8 cellular contexts compared by ENCODE assay signal in the genomic region with DNA sequence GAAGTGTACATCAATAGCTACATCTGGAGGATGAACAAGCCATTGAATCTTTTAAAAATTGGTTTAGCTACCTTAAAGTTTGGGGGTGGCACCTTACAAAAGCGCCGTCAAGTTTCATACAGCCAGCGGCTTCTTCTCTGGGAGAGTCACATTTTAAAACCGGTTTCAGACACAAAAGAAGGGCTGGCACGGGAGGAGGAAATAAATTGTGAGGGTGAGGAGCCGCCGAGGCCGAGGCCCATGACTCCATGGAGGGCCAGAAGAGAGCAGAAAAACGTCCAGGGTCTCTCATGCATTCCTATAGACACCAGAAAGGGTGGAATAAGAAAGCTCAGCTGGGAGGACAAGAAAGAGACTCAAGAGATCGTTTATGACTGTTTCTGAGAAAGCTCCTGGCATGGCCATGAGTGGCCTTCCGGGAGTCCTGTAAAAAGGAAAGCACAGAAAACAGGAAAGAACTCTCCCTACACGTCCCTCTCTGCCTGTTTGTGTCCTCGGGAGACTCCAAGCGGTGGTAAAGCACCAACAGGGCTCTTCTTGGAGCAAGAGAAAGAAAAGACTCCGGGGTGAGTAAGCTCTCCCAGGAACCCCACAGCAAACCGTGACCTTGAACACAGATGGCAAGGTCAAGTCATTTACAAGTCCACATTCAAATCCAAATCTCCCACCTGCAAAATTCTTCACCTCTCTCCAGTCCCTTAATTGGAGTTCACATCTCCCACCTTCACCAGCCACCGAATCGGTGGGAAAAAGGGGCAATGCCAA. TPM values are rescaled to one million over a fixed set of nuclear protein-coding genes. Genes with fewer than 3 reads are reported as not detected.
DNase-seq lines count a peak whose midpoint lies in the region; ATAC-seq and TF ChIP-seq lines count a peak whose summit lies in the region.

No MANE protein-coding gene starts in this region.

- peak overlapping the region; percentile 56 for H3K4me3 ChIP-seq in fibroblast of mammary gland (ENCODE audit: control insufficient read depth, low read depth, low read length)

- POLR2A ChIA-PET in CD4-positive, alpha-beta T cell (lab: Charles Lee) = interaction anchor here (1.0 to 5.5 kb wide), 9 partner anchors 8 to 68 kb away, joined by 3 to 178 read pairs (median 5); a partner anchor contains a TSS
- POLR2A ChIA-PET in activated B cell treated with CpG ODN at 0.5 μM for 24 hours (lab: Charles Lee) = interaction anchor here (0.7 to 5.3 kb wide), 4 partner anchors 11 to 404 kb away, joined by 3 to 41 read pairs (median 10); a partner anchor contains a TSS

- H3K4me1 Mint-ChIP-seq in CD4-positive, alpha-beta T cell (ENCODE audit: low read depth) = peaks cover 64% of the 10 kb centered on the region
- peaks cover 46% of the 10 kb centered on the region for H3K4me1 Mint-ChIP-seq in activated B cell treated with CpG ODN at 0.5 μM for 24 hours
- H3K4me1 Mint-ChIP-seq in naive B cell = peaks cover 38 to 60% (median 49%) of the 10 kb centered on the region in 3 donors

- intact Hi-C loops in CD4-positive, alpha-beta T cell (cut with DNase I, micrococcal nuclease) = loop anchor here (1.0 to 2.0 kb wide), 3 partner anchors 12 to 54 kb away; a partner anchor contains a TSS
- intact Hi-C loops in activated B cell treated with CpG ODN at 0.5 μM for 24 hours (cut with micrococcal nuclease) = loop anchor here (5.0 kb wide), 2 partner anchors 35 to 135 kb away; no protein-coding TSS in a partner anchor

- DNase-seq in CD4-positive, alpha-beta T cell = no peak
- DNase-seq in HS-27A (ENCODE audit: low read depth) (peak; percentile 26), activated B cell treated with CpG ODN at 0.5 μM for 24 hours (no peak), fibroblast of mammary gland (ENCODE audit: low read depth) (peak; percentile 90), naive B cell (no peak)
- no peak for DNase-seq in activated effector memory CD4-positive, alpha-beta T cell treated with anti-CD3 and anti-CD28 coated beads, Interleukin-2, amount 50 U/mL, for 16 hours

- no peak for TF ChIP-seq CTCF in CD4-positive, alpha-beta T cell (IDR thresholded peaks at IDR 0.05)
- no peak for TF ChIP-seq CTCF in activated B cell treated with CpG ODN at 0.5 μM for 24 hours (IDR thresholded peaks at IDR 0.05)
- TF ChIP-seq CTCF in fibroblast of mammary gland (conservative IDR thresholded peaks at IDR 0.05; ENCODE audit: control insufficient read depth, insufficient read depth, low read depth, low read length) = peak; percentile 45

- peak overlapping the region; percentile 91 for H3K27ac Mint-ChIP-seq in CD4-positive, alpha-beta T cell
- H3K27ac Mint-ChIP-seq in activated B cell treated with CpG ODN at 0.5 μM for 24 hours = peak overlapping the region; percentile 75
- peak overlapping the region; percentile 78 to 98 (median 88) for H3K27ac Mint-ChIP-seq in naive B cell

- no peak for ATAC-seq in CD4-positive, alpha-beta T cell (ENCODE audit: poor library complexity)
- no peak for ATAC-seq in activated B cell treated with CpG ODN at 0.5 μM for 24 hours (ENCODE audit: low read depth)
- ATAC-seq in naive B cell (ENCODE audit: low read depth in 2 of 2) = no peak
- ATAC-seq in GM21737 (IDR thresholded peaks at IDR 0.05; ENCODE audit: unreplicated experiment) = no peak
- no peak for ATAC-seq in HG03175 (IDR thresholded peaks at IDR 0.05; ENCODE audit: unreplicated experiment)

- H3K27me3 Mint-ChIP-seq in CD4-positive, alpha-beta T cell = peaks cover 3% of the 10 kb centered on the region
- H3K27me3 Mint-ChIP-seq in activated B cell treated with CpG ODN at 0.5 μM for 24 hours = no peaks in the 10 kb centered on the region
- no peaks in the 10 kb centered on the region for H3K27me3 Mint-ChIP-seq in naive B cell

- H3K9me3 Mint-ChIP-seq in CD4-positive, alpha-beta T cell = no peaks in the 10 kb centered on the region
- H3K9me3 Mint-ChIP-seq in activated B cell treated with CpG ODN at 0.5 μM for 24 hours = no peaks in the 10 kb centered on the region
- no peaks in the 10 kb centered on the region for H3K9me3 Mint-ChIP-seq in naive B cell

- CTCF ChIA-PET in CD4-positive, alpha-beta T cell (lab: Charles Lee) = interaction anchor here (0.7 to 3.8 kb wide), 3 partner anchors 13 to 68 kb away, joined by 3 to 24 read pairs (median 7); a partner anchor contains a TSS
- CTCF ChIA-PET in activated B cell treated with CpG ODN at 0.5 μM for 24 hours (lab: Charles Lee) = interaction anchor here (1.9 to 2.1 kb wide), 2 partner anchors 13 to 54 kb away, joined by 6 to 9 read pairs; a partner anchor contains a TSS

- H3K4me3 Mint-ChIP-seq in CD4-positive, alpha-beta T cell = peak overlapping the region; percentile 96
- peak overlapping the region; percentile 87 for H3K4me3 Mint-ChIP-seq in activated B cell treated with CpG ODN at 0.5 μM for 24 hours
- peak overlapping the region; percentile 82 to 97 (median 94) for H3K4me3 Mint-ChIP-seq in naive B cell

- no peaks in the 10 kb centered on the region for H3K27me3 ChIP-seq in CD4-positive, alpha-beta T cell (ENCODE audit: control insufficient read depth, insufficient read depth, low read length)

- H3K9me3 ChIP-seq in CD4-positive, alpha-beta T cell (ENCODE audit: control insufficient read depth, low read length) = no peaks in the 10 kb centered on the region

- peaks cover 51% of the 10 kb centered on the region for H3K36me3 Mint-ChIP-seq in CD4-positive, alpha-beta T cell (ENCODE audit: low read depth)
- H3K36me3 Mint-ChIP-seq in activated B cell treated with CpG ODN at 0.5 μM for 24 hours (ENCODE audit: low read depth) (peaks cover 28% of the 10 kb centered on the region), naive B cell (peaks cover 6 to 13% of the 10 kb centered on the region in 2 donors)

- H3K27ac ChIP-seq in CD4-positive, alpha-beta T cell (ENCODE audit: low read depth, low read length) = no peak overlapping the region

RNA-seq across cellular contexts. Expression of a gene that starts 1.8 kb away (rescaled TPM):
- 10 to 100 TPM; 27.0 to 27.6 TPM for total RNA-seq in CD4-positive, alpha-beta T cell
- total RNA-seq in activated B cell treated with CpG ODN at 0.5 μM for 24 hours = 9.7 and 10.9 TPM in 2 replicates
- 10 to 100 TPM in 4 of 6 donors, 1 to 10 TPM in 2; 7.0 to 19.1 (median 14.3) TPM for polyA plus RNA-seq in naive B cell (ENCODE audit: low read depth in 6 of 6)

RNA-seq across cellular contexts. Expression of a gene that starts 13.7 kb away (rescaled TPM):
- total RNA-seq in CD4-positive, alpha-beta T cell = 10 to 100 TPM; 45.2 to 45.5 TPM
- 6.9 TPM in 2 replicates for total RNA-seq in activated B cell treated with CpG ODN at 0.5 μM for 24 hours
- 10 to 100 TPM in 4 of 6 donors, 1 to 10 TPM in 2; 7.4 to 15.7 (median 10.8) TPM for polyA plus RNA-seq in naive B cell (ENCODE audit: low read depth in 6 of 6)

RNA-seq across cellular contexts. Expression of a gene that starts 40.3 kb away (rescaled TPM):
- 1 to 10 TPM; 6.9 to 8.8 TPM for total RNA-seq in CD4-positive, alpha-beta T cell
- 14.7 and 17.8 TPM in 2 replicates for total RNA-seq in activated B cell treated with CpG ODN at 0.5 μM for 24 hours
- 10 to 100 TPM in 3 of 6 donors, 1 to 10 TPM in 3; 6.2 to 19.3 (median 9.4) TPM for polyA plus RNA-seq in naive B cell (ENCODE audit: low read depth in 6 of 6)

Comparison
In these comparisons a context has a peak if more than half of its experiments do, and no peak if none do; other contexts are left out.
1. DNase-seq: peak in HS-27A (single experiment) and fibroblast of mammary gland (single experiment); none in CD4-positive, alpha-beta T cell (0 of 10), activated B cell treated with CpG ODN at 0.5 μM for 24 hours (single experiment), naive B cell (single experiment) and activated effector memory CD4-positive, alpha-beta T cell treated with anti-CD3 and anti-CD28 coated beads, Interleukin-2, amount 50 U/mL, for 16 hours (single experiment).
2. Peak in every context shown above with its lines, with median percentiles within 50 percentile points of each other: H3K27ac Mint-ChIP-seq and H3K4me3 Mint-ChIP-seq.